ENCODE assay signal across 23 cellular contexts in the genomic region with DNA sequence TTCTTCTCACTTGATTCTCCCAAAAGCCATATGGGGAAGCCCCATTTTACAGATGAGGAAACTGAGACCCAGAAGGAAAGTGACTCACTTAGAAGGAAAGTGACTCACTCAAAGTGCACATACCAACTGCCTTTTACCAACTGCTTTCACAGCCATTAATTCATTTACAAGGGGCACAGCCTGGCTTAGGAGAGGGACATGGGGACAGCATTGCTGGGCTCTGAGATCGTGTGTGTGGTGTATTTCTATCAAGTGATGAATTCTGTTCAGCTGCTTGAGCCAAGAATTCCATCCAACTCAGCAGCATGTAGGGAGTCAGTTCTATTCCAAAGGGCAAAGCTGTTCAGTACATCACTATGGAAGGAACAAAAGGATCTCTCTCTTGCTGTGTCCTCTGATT. TPM values are rescaled to one million over a fixed set of nuclear protein-coding genes. Genes with fewer than 3 reads are reported as not detected.
A peak's percentile ranks its signal among the peaks of the same experiment; 100 is the strongest.
DNase-seq lines count a peak whose midpoint lies in the region; ATAC-seq and TF ChIP-seq lines count a peak whose summit lies in the region.
"Had no signal": no experiment of that assay in that cellular context is flagged by ENCODE, and none has a peak within 500 bp of the region (broad histone marks: within the 10 kb centered on the region; RNA-seq: fewer than 3 reads in every experiment).

No MANE protein-coding gene starts in this region.

- no peak for TF ChIP-seq CTCF in NB4 (IDR thresholded peaks at IDR 0.05; ENCODE audit: low read depth, low read length)
- no peak for TF ChIP-seq CTCF in osteoblast (IDR thresholded peaks at IDR 0.05; ENCODE audit: extremely low read depth, low read depth, low read length)

- H3K4me2 ChIP-seq in osteoblast (ENCODE audit: insufficient read depth, low read length): no peak overlapping the region

- no peaks in the 10 kb centered on the region for H3K36me3 ChIP-seq in osteoblast (ENCODE audit: insufficient read depth, low read length)
- H3K36me3 ChIP-seq: sigmoid colon, transverse colon had no signal

- H2AFZ ChIP-seq in osteoblast (ENCODE audit: low read length): no peak overlapping the region

- H3K27me3 ChIP-seq in osteoblast (ENCODE audit: insufficient read depth, low read length): no peaks in the 10 kb centered on the region
- H3K27me3 ChIP-seq: sigmoid colon, transverse colon had no signal

- intact Hi-C loops in left ventricle myocardium superior (cut with micrococcal nuclease) (no loop called here), cardiac septum (cut with DNase I) (no loop called here)

- TF ChIP-seq POLR2A in NB4 (IDR thresholded peaks at IDR 0.05; ENCODE audit: extremely low read depth, insufficient read length): no peak

- H3K27ac ChIP-seq in osteoblast (ENCODE audit: low read depth, low read length): no peak overlapping the region
- H3K27ac ChIP-seq: sigmoid colon, transverse colon had no signal

- H3K4me3 ChIP-seq in NB4 (ENCODE audit: low read depth, low read length) (no peak overlapping the region), osteoblast (ENCODE audit: insufficient read depth, low read length) (no peak overlapping the region)
- H3K4me3 ChIP-seq: sigmoid colon, transverse colon had no signal

- ATAC-seq in left ventricle myocardium superior: peak; percentile 39
- ATAC-seq in GM21529 (IDR thresholded peaks at IDR 0.05; ENCODE audit: unreplicated experiment): no peak
- no peak for ATAC-seq in HG02763 (IDR thresholded peaks at IDR 0.05; ENCODE audit: unreplicated experiment)
- ATAC-seq: T-helper 17 cell had no signal

- H3K4me1 ChIP-seq in osteoblast (ENCODE audit: insufficient read depth, low read length): peaks cover under 1% of the 10 kb centered on the region

- no peaks in the 10 kb centered on the region for H3K79me2 ChIP-seq in osteoblast (ENCODE audit: insufficient read depth, low read length)

- DNase-seq in left ventricle myocardium superior (no peak), cardiac septum (ENCODE audit: low spot score) (no peak), NB4 (ENCODE audit: low read depth) (peak; percentile 39), cerebellum (ENCODE audit: low spot score) (peak; percentile 76), osteoblast (ENCODE audit: insufficient read length, low spot score, missing footprints) (peak; percentile 48), cerebellar nuclear complex (lab: John Stamatoyannopoulos, UW) (no peak)
- DNase-seq: activated CD4-positive, alpha-beta T cell treated with anti-CD3 and anti-CD28 coated beads for 4 hours; activated CD8-positive, alpha-beta memory T cell treated with anti-CD3 and anti-CD28 coated beads for 24 hours; activated naive CD4-positive, alpha-beta T cell; activated T-cell treated with anti-CD3 and anti-CD28 coated beads, Interleukin-2, amount 50 U/mL, for 1 hour; anterior cingulate cortex; central memory CD4-positive, alpha-beta T cell; GF-D8; GOT3; NCI-H1048; NCI-H2029; NCI-H526 treated with DMSO at 0.1 percent for 48 hours; posterior cingulate gyrus; sigmoid colon; T-helper 17 cell; transverse colon had no signal

- H3K9me3 ChIP-seq in osteoblast (ENCODE audit: low read depth, low read length): no peaks in the 10 kb centered on the region
- H3K9me3 ChIP-seq: sigmoid colon, transverse colon had no signal

- no peaks in the 10 kb centered on the region for H4K20me1 ChIP-seq in osteoblast (ENCODE audit: insufficient read depth, low read length)

RNA-seq across cellular contexts. Expression of a gene that starts 23.5 kb away (rescaled TPM):
- total RNA-seq in left ventricle myocardium superior (7.6 TPM), cardiac septum (16.5 TPM), cerebellum (109 TPM), osteoblast (34.4 and 44.2 TPM in 2 replicates)

Comparison
In these comparisons a context has a peak if more than half of its experiments do, and no peak if none do; other contexts are left out.
1. DNase-seq: peak in NB4 (single experiment), cerebellum (single experiment) and osteoblast (single experiment); none in left ventricle myocardium superior (single experiment), cardiac septum (single experiment) and cerebellar nuclear complex (0 of 2).